17 cellular contexts compared by ENCODE assay signal in the genomic region with DNA sequence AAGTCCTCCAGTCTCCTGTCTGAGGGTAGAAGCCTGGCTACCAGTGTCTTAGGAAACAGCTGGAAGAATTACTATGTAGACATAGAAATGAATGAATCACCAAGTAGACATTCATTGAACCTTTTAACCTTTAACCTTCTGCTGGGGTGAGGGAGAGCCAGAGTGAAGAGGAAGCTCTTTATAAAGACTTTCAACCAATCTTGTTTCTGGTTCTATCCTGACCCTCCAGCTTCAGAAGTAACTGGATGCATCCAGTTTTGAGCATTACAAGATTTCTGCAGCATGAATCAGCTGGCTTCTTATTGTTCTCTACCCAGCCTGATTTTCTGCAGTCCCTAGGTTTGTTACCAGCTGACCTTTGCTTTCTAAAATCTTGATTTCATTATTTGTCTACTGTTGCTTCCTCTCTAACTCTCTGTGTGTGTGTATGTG. TPM values are rescaled to one million over a fixed set of nuclear protein-coding genes. Genes with fewer than 3 reads are reported as not detected.
A peak's percentile ranks its signal among the peaks of the same experiment; 100 is the strongest.
DNase-seq lines count a peak whose midpoint lies in the region; ATAC-seq, FAIRE-seq and TF ChIP-seq lines count a peak whose summit lies in the region.
"Had no signal": no experiment of that assay in that cellular context is flagged by ENCODE, and none has a peak within 500 bp of the region (broad histone marks: within the 10 kb centered on the region; RNA-seq: fewer than 3 reads in every experiment).

No MANE protein-coding gene starts in this region.

- TF ChIP-seq EP300 in H1 (IDR thresholded peaks at IDR 0.05; ENCODE audit: borderline replicate concordance in 1 of 2, low read depth in 2 of 2, low read length in 2 of 2) = no peak
- no peak for TF ChIP-seq EP300 in HepG2 (IDR thresholded peaks at IDR 0.05; ENCODE audit: low read depth in 2 of 2, low read length in 2 of 2)
- TF ChIP-seq EP300 in HepG2 (CRISPR knock-in tag; IDR thresholded peaks at IDR 0.05; ENCODE audit: borderline replicate concordance) = no peak

- H3K4me2 ChIP-seq in H1 (ENCODE audit: insufficient read depth in 1 of 2, low read depth in 2 of 2, low read length in 2 of 2) (no peak overlapping the region), HepG2 (ENCODE audit: low read depth, low read length) (no peak overlapping the region)

- no peak overlapping the region for H4K5ac ChIP-seq in H1 (ENCODE audit: insufficient read length, low read depth, low read length)

- no peak overlapping the region for H3K4me3 ChIP-seq in H1 (ENCODE audit: extremely low read depth in 1 of 4, insufficient read depth in 2 of 4, low read depth in 3 of 4, low read length in 4 of 4)
- H3K4me3 ChIP-seq in HepG2 (replicated peaks in 1 of 3; ENCODE audit: insufficient read depth in 1 of 3, low read depth in 2 of 3, low read length in 3 of 3) = no peak overlapping the region
- H3K4me3 ChIP-seq: upper lobe of left lung had no signal

- H3K23ac ChIP-seq in H1 (ENCODE audit: insufficient read length) = peak overlapping the region; percentile 95

- H2AFZ ChIP-seq in H1 (ENCODE audit: low read length) (no peak overlapping the region), HepG2 (ENCODE audit: low read length) (no peak overlapping the region)

- H3K4me1 ChIP-seq in H1 (replicated peaks in 1 of 4; ENCODE audit: control insufficient read depth in 3 of 4, insufficient read depth in 4 of 4, low read length in 3 of 4) (no peaks in the 10 kb centered on the region), HepG2 (ENCODE audit: insufficient read depth, low read length) (peaks cover 13% of the 10 kb centered on the region)
- H3K4me1 ChIP-seq: upper lobe of left lung had no signal

- H3K27me3 ChIP-seq in H1 (replicated peaks in 1 of 4; ENCODE audit: control insufficient read depth in 3 of 4, extremely low read depth in 1 of 4, insufficient read depth in 3 of 4, low read length in 3 of 4) = no peaks in the 10 kb centered on the region; a peak in 2 of 7 replicates
- H3K27me3 ChIP-seq in HepG2 (ENCODE audit: control insufficient read depth in 1 of 2, insufficient read depth in 2 of 2, low read length in 2 of 2) = no peaks in the 10 kb centered on the region
- H3K27me3 ChIP-seq: upper lobe of left lung had no signal

- BruUV-seq in HepG2 (replicated peaks; lab: Mats Ljungman, UMichigan) = no TSS peak

- H3K9ac ChIP-seq in H1 (replicated peaks in 1 of 4; ENCODE audit: extremely low read depth in 1 of 4, low read depth in 3 of 4, low read length in 3 of 4) (no peak overlapping the region), HepG2 (ENCODE audit: insufficient read depth, low read depth, low read length) (no peak overlapping the region)

- H3K18ac ChIP-seq in H1 (ENCODE audit: extremely low read depth, low read length) = no peak overlapping the region

- H4K20me1 ChIP-seq in H1 (replicated peaks in 1 of 2; ENCODE audit: control insufficient read depth in 1 of 2, insufficient read depth in 2 of 2, low read length in 2 of 2) (no peaks in the 10 kb centered on the region), HepG2 (ENCODE audit: insufficient read depth, low read length) (no peaks in the 10 kb centered on the region)

- H3K56ac ChIP-seq in H1 (replicated peaks; ENCODE audit: insufficient read length, low read depth, low read length) = no peak overlapping the region

- H2BK15ac ChIP-seq in H1 (ENCODE audit: low read length) = no peak overlapping the region

- TF ChIP-seq RAD21 in H1 (IDR thresholded peaks at IDR 0.05 in 1 of 2, conservative IDR thresholded peaks at IDR 0.05 in 1 of 2; ENCODE audit: low read depth in 2 of 2, low read length in 2 of 2) = no peak
- no peak for TF ChIP-seq RAD21 in HepG2 (CRISPR knock-in tag; IDR thresholded peaks at IDR 0.05)

- no peak for ATAC-seq in HepG2
- no peak for ATAC-seq in HG02973 (IDR thresholded peaks at IDR 0.05; ENCODE audit: unreplicated experiment)
- no peak for ATAC-seq in GM21526 (IDR thresholded peaks at IDR 0.05; ENCODE audit: low FRiP score, unreplicated experiment)
- ATAC-seq: activated T-cell treated with anti-CD3 and anti-CD28 coated beads, Interleukin-2, amount 50 U/mL, for 4 hours had no signal

- no peak overlapping the region for H2BK20ac ChIP-seq in H1 (ENCODE audit: low read length)

- H4K8ac ChIP-seq in H1 (ENCODE audit: extremely low read depth, insufficient read depth, low read length) = no peak overlapping the region

- no peak overlapping the region for H4K91ac ChIP-seq in H1 (replicated peaks; ENCODE audit: insufficient read length, low read length)

- no peak overlapping the region for H3K4ac ChIP-seq in H1 (replicated peaks; ENCODE audit: insufficient read length, low read depth, low read length)

- no peak overlapping the region for H3K27ac ChIP-seq in H1 (ENCODE audit: low read depth, low read length)
- no peak overlapping the region for H3K27ac ChIP-seq in HepG2 (ENCODE audit: extremely low read length, insufficient read depth, low read length)
- H3K27ac ChIP-seq: upper lobe of left lung had no signal

- no peak overlapping the region for H2BK5ac ChIP-seq in H1 (ENCODE audit: low read depth, low read length)

- TF ChIP-seq CTCF in H1 (IDR thresholded peaks at IDR 0.05; ENCODE audit: control extremely low read depth in 1 of 3, insufficient read depth in 1 of 3, low read depth in 1 of 3, low read length in 3 of 3) (no peak), HepG2 (CRISPR knock-in tag; IDR thresholded peaks at IDR 0.05) (no peak)

- no peaks in the 10 kb centered on the region for H3K79me2 ChIP-seq in H1 (ENCODE audit: control insufficient read depth in 1 of 2, insufficient read depth in 2 of 2, low read length in 2 of 2)
- no peaks in the 10 kb centered on the region for H3K79me2 ChIP-seq in HepG2 (ENCODE audit: insufficient read depth, low read length)

- H2AK5ac ChIP-seq in H1 (ENCODE audit: low read depth, low read length) = no peak overlapping the region

- DNase-seq in AG08395 (ENCODE audit: low spot score) (peak; percentile 34), M059J (ENCODE audit: low read depth) (peak; percentile 78), H1 (ENCODE audit: low read depth in 1 of 2, low spot score in 2 of 2) (no peak), HepG2 (ENCODE audit: low spot score) (no peak), NCI-H524 (lab: John Stamatoyannopoulos, UW) (no peak), medulla oblongata (ENCODE audit: extremely low spot score) (no peak)
- DNase-seq: activated CD4-positive, CD25-positive, alpha-beta regulatory T cell treated with anti-CD3 and anti-CD28 coated beads, Interleukin-2, amount 50 U/mL, for 72 hours; activated T-cell treated with anti-CD3 and anti-CD28 coated beads, Interleukin-2, amount 50 U/mL, for 4 hours; KG1; kidney; NCI-H2081 treated with DMSO at 0.1 percent for 48 hours; upper lobe of left lung had no signal

- H2BK12ac ChIP-seq in H1 (ENCODE audit: low read depth, low read length) = no peak overlapping the region

- H3K79me1 ChIP-seq in H1 (ENCODE audit: low read depth, low read length) = no peaks in the 10 kb centered on the region

- CTCF ChIA-PET in H1 (lab: Charles Lee; ENCODE audit: partially characterized antibody) (interaction anchor here (1.1 to 3.0 kb wide), 4 partner anchors 8 to 157 kb away, joined by 3 to 16 read pairs (median 5); partner anchors contain the start of gene TEKT1), HepG2 (lab: Yijun Ruan, JAX; ENCODE audit: low intra/inter-chr PET ratio, low total read pairs) (no interaction called here)

- in situ Hi-C loops in HepG2 (cut with HindIII; ENCODE audit: extremely low pct_ligation_motif_present, low pct_unique_long_range_greater_than_20kb) = no loop called here

- FAIRE-seq in H1 (lab: Jason Lieb, UNC) (no peak), HepG2 (lab: Jason Lieb, UNC) (no peak)
- FAIRE-seq: kidney had no signal

- TF ChIP-seq POLR2A in H1 (IDR thresholded peaks at IDR 0.05; ENCODE audit: control extremely low read depth in 1 of 2, low read depth in 2 of 2, low read length in 2 of 2) (no peak), HepG2 (IDR thresholded peaks at IDR 0.05; ENCODE audit: insufficient read depth in 1 of 2, low read depth in 2 of 2, low read length in 2 of 2) (no peak)

- H3K9me3 ChIP-seq in H1 (ENCODE audit: insufficient read depth in 2 of 2, low read depth in 1 of 2, low read length in 1 of 2) = peaks cover 0 to 3% of the 10 kb centered on the region in 2 experiments; a peak in 1 of 4 replicates
- no peaks in the 10 kb centered on the region for H3K9me3 ChIP-seq in HepG2 (ENCODE audit: low read length)
- H3K9me3 ChIP-seq: upper lobe of left lung had no signal

- H3K14ac ChIP-seq in H1 (ENCODE audit: insufficient read length) = no peak overlapping the region

- H3K23me2 ChIP-seq in H1 (ENCODE audit: low read depth, low read length) = no peaks in the 10 kb centered on the region

- H2BK120ac ChIP-seq in H1 (replicated peaks; ENCODE audit: low read depth, low read length) = no peak overlapping the region

- POLR2A ChIA-PET in H1 (lab: Charles Lee; ENCODE audit: partially characterized antibody) (no interaction called here), HepG2 (lab: Yijun Ruan, JAX) (no interaction called here)

- intact Hi-C loops in HepG2 (cut with micrococcal nuclease; ENCODE audit: unreplicated experiment) = no loop called here

- H3K36me3 ChIP-seq in H1 (ENCODE audit: control insufficient read depth in 2 of 4, insufficient read depth in 4 of 4, low read length in 3 of 4) = no peaks in the 10 kb centered on the region
- H3K36me3 ChIP-seq in HepG2 (replicated peaks in 1 of 2; ENCODE audit: control insufficient read depth in 1 of 2, insufficient read depth in 2 of 2, low read length in 2 of 2) = no peaks in the 10 kb centered on the region
- H3K36me3 ChIP-seq: upper lobe of left lung had no signal

RNA-seq across cellular contexts. Expression of gene TEKT1, which starts 8.5 kb away (rescaled TPM):
- not detected in 2 replicates for total RNA-seq in M059J (2014; rRNA removed; shearing (Covaris generic))
- total RNA-seq in H1 (2021; fragmentation: NEBNext Ultra II Directional; extraction: Animal tissue kit (Norgen Biotek cat#: 25700)) = not detected in 2 replicates
- polyA plus RNA-seq in H1 (2011; rRNA removed) = not detected in 2 replicates
- not detected for polyA plus RNA-seq in H1 (2011; cell fraction: cytosol; rRNA removed)
- not detected for polyA plus RNA-seq in H1 (2011; cell fraction: nucleus; rRNA removed)
- not detected in 4 replicates for polyA plus RNA-seq in H1 (2012, experiment 1 of 2)
- not detected for polyA plus RNA-seq in H1 (2012, experiment 2 of 2)
- not detected for polyA plus RNA-seq in H1 (2013, experiment 1 of 2)
- polyA plus RNA-seq in H1 (2013, experiment 2 of 2) = not detected
- polyA minus RNA-seq in H1 (2011; rRNA and poly(A)+ RNA removed) = not detected in 2 replicates
- polyA minus RNA-seq in H1 (2011; cell fraction: cytosol; rRNA and poly(A)+ RNA removed) = not detected
- polyA minus RNA-seq in H1 (2011; cell fraction: nucleus; rRNA and poly(A)+ RNA removed) = not detected
- not detected in 2 replicates for total RNA-seq in HepG2 (2016; rRNA removed; fragmentation: Illumina TruSeq; extraction: Trizol)
- not detected in 2 replicates for total RNA-seq in HepG2 (2016; cell fraction: cytosol; rRNA removed; fragmentation: Illumina TruSeq; extraction: Trizol; ENCODE audit: low read depth)
- not detected in 2 replicates for total RNA-seq in HepG2 (2016; cell fraction: insoluble cytoplasmic fraction; rRNA removed; fragmentation: Illumina TruSeq; extraction: Trizol)
- total RNA-seq in HepG2 (2016; cell fraction: membrane; rRNA removed; fragmentation: Illumina TruSeq; extraction: Trizol) = not detected in 2 replicates
- not detected in 2 replicates for total RNA-seq in HepG2 (2016; cell fraction: nucleus; rRNA removed; fragmentation: Illumina TruSeq; extraction: Trizol)
- not detected in 2 replicates for polyA plus RNA-seq in HepG2 (2011; rRNA removed)
- not detected in 2 replicates for polyA plus RNA-seq in HepG2 (2011; cell fraction: cytosol; rRNA removed)
- polyA plus RNA-seq in HepG2 (2011; cell fraction: nucleus; rRNA removed) = not detected in 2 replicates
- polyA plus RNA-seq in HepG2 (2012) = 0.09 TPM in 1 of 2 replicates, not detected in the other
- not detected in 2 replicates for polyA plus RNA-seq in HepG2 (2016; cell fraction: cytosol; fragmentation: Illumina TruSeq; extraction: Trizol; ENCODE audit: low read depth)
- not detected in 2 replicates for polyA plus RNA-seq in HepG2 (2016; cell fraction: insoluble cytoplasmic fraction; fragmentation: Illumina TruSeq; extraction: Trizol; ENCODE audit: low read depth)
- not detected in 2 replicates for polyA plus RNA-seq in HepG2 (2016; cell fraction: membrane; fragmentation: Illumina TruSeq; extraction: Trizol; ENCODE audit: low read depth)
- not detected in 2 replicates for polyA plus RNA-seq in HepG2 (2016; cell fraction: nucleus; fragmentation: Illumina TruSeq; extraction: Trizol; ENCODE audit: insufficient read depth, low read depth)
- not detected in 2 replicates for polyA minus RNA-seq in HepG2 (2011; rRNA and poly(A)+ RNA removed; ENCODE audit: low replicate concordance)
- not detected in 2 replicates for polyA minus RNA-seq in HepG2 (2011; cell fraction: cytosol; rRNA and poly(A)+ RNA removed)
- not detected in 2 replicates for polyA minus RNA-seq in HepG2 (2011; cell fraction: nucleus; rRNA and poly(A)+ RNA removed)
- total RNA-seq: activated T-cell treated with anti-CD3 and anti-CD28 coated beads, Interleukin-2, amount 50 U/mL, for 4 hours; G401; neural crest cell had no signal
- polyA plus RNA-seq: esophagus had no signal

RNA-seq across cellular contexts. Expression of gene FBXO39, which starts 47.0 kb away (rescaled TPM):
- 0.20 TPM in 1 of 2 replicates, not detected in the other for total RNA-seq in M059J (2014; rRNA removed; shearing (Covaris generic))
- total RNA-seq in H1 (2021; fragmentation: NEBNext Ultra II Directional; extraction: Animal tissue kit (Norgen Biotek cat#: 25700)) = 0.22 TPM in 1 of 2 replicates, not detected in the other
- polyA plus RNA-seq in H1 (2011; rRNA removed) (0.12 and 0.17 TPM in 2 replicates), HepG2 (2011; rRNA removed) (0.09 and 0.17 TPM in 2 replicates)
- polyA plus RNA-seq in H1 (2011; cell fraction: cytosol; rRNA removed) = 0.08 TPM
- polyA plus RNA-seq in H1 (2011; cell fraction: nucleus; rRNA removed) = 0.41 TPM
- polyA plus RNA-seq in H1 (2012, experiment 1 of 2) = 0.24 TPM in 1 of 4 replicates, not detected in the others
- polyA plus RNA-seq in H1 (2012, experiment 2 of 2) = not detected
- 0.06 TPM for polyA plus RNA-seq in H1 (2013, experiment 1 of 2)
- polyA plus RNA-seq in H1 (2013, experiment 2 of 2) = 0.04 TPM
- 0.73 and 1.4 TPM in 2 replicates for polyA minus RNA-seq in H1 (2011; rRNA and poly(A)+ RNA removed)
- polyA minus RNA-seq in H1 (2011; cell fraction: cytosol; rRNA and poly(A)+ RNA removed) = not detected
- 1.6 TPM for polyA minus RNA-seq in H1 (2011; cell fraction: nucleus; rRNA and poly(A)+ RNA removed)
- total RNA-seq in HepG2 (2016; rRNA removed; fragmentation: Illumina TruSeq; extraction: Trizol) = not detected in 2 replicates
- total RNA-seq in HepG2 (2016; cell fraction: cytosol; rRNA removed; fragmentation: Illumina TruSeq; extraction: Trizol; ENCODE audit: low read depth) = not detected in 2 replicates
- total RNA-seq in HepG2 (2016; cell fraction: insoluble cytoplasmic fraction; rRNA removed; fragmentation: Illumina TruSeq; extraction: Trizol) = not detected in 2 replicates
- not detected in 2 replicates for total RNA-seq in HepG2 (2016; cell fraction: membrane; rRNA removed; fragmentation: Illumina TruSeq; extraction: Trizol)
- total RNA-seq in HepG2 (2016; cell fraction: nucleus; rRNA removed; fragmentation: Illumina TruSeq; extraction: Trizol) = not detected in 2 replicates
- polyA plus RNA-seq in HepG2 (2011; cell fraction: cytosol; rRNA removed) = 0.12 TPM in 1 of 2 replicates, not detected in the other
- 0.11 and 0.43 TPM in 2 replicates for polyA plus RNA-seq in HepG2 (2011; cell fraction: nucleus; rRNA removed)
- 0.08 and 0.21 TPM in 2 replicates for polyA plus RNA-seq in HepG2 (2012)
- polyA plus RNA-seq in HepG2 (2016; cell fraction: cytosol; fragmentation: Illumina TruSeq; extraction: Trizol; ENCODE audit: low read depth) = not detected in 2 replicates
- polyA plus RNA-seq in HepG2 (2016; cell fraction: insoluble cytoplasmic fraction; fragmentation: Illumina TruSeq; extraction: Trizol; ENCODE audit: low read depth) = not detected in 2 replicates
- polyA plus RNA-seq in HepG2 (2016; cell fraction: membrane; fragmentation: Illumina TruSeq; extraction: Trizol; ENCODE audit: low read depth) = not detected in 2 replicates
- polyA plus RNA-seq in HepG2 (2016; cell fraction: nucleus; fragmentation: Illumina TruSeq; extraction: Trizol; ENCODE audit: insufficient read depth, low read depth) = not detected in 2 replicates
- polyA minus RNA-seq in HepG2 (2011; rRNA and poly(A)+ RNA removed; ENCODE audit: low replicate concordance) = 0.28 TPM in 1 of 2 replicates, not detected in the other
- not detected in 2 replicates for polyA minus RNA-seq in HepG2 (2011; cell fraction: cytosol; rRNA and poly(A)+ RNA removed)
- polyA minus RNA-seq in HepG2 (2011; cell fraction: nucleus; rRNA and poly(A)+ RNA removed) = 0.52 and 0.99 TPM in 2 replicates
- total RNA-seq: activated T-cell treated with anti-CD3 and anti-CD28 coated beads, Interleukin-2, amount 50 U/mL, for 4 hours; G401; kidney; neural crest cell had no signal

Comparison
In these comparisons a context has a peak if more than half of its experiments do, and no peak if none do; other contexts are left out.
1. DNase-seq: peak in AG08395 (single experiment) and M059J (single experiment); none in H1 (0 of 2), HepG2 (single experiment), NCI-H524 (0 of 2) and medulla oblongata (single experiment).